ENCODE assay signal across 33 cellular contexts in the genomic region with DNA sequence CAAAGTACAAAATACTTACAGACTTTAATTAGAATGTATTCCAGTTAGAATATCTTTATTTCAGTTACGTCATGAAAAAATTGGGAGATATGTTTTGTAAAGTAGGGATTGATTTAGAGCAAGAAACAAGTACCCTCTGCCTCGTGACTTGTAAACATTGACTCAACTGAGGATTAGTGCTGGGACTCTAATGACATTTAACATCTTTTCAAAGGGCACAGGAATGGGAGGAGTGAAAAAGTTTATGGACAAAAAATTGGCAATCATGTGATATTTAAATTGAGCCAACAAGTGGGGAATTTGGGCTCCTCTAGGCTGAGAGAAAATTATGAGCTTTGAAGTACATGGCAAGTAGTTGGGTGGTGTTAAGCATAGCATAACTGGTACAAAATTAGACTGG. TPM values are rescaled to one million over a fixed set of nuclear protein-coding genes. Genes with fewer than 3 reads are reported as not detected.
"Had no signal": no experiment of that assay in that cellular context is flagged by ENCODE, and none has a peak within 500 bp of the region (broad histone marks: within the 10 kb centered on the region; RNA-seq: fewer than 3 reads in every experiment).

No MANE protein-coding gene starts in this region.

- H3K4me3 Mint-ChIP-seq: dendritic cell treated with granulocyte-macrophage colony-stimulating factor and Interleukin-4, amounts not matched to agents 40 ng/mL and 50 ng/mL, for 4 days; effector memory CD8-positive, alpha-beta T cell; endodermal cell; memory B cell; naive thymus-derived CD4-positive, alpha-beta T cell had no signal

- H3K36me3 ChIP-seq: colonic mucosa had no signal

- H3K4me3 ChIP-seq: colonic mucosa, esophagus squamous epithelium, gastrocnemius medialis, heart right ventricle, left lung, lower lobe of right lung had no signal

- H3K4me1 ChIP-seq: colonic mucosa, esophagus squamous epithelium, left lung had no signal

- H3K9me3 Mint-ChIP-seq: dendritic cell treated with granulocyte-macrophage colony-stimulating factor and Interleukin-4, amounts not matched to agents 40 ng/mL and 50 ng/mL, for 4 days; effector memory CD8-positive, alpha-beta T cell; endodermal cell; memory B cell; naive thymus-derived CD4-positive, alpha-beta T cell had no signal

- ATAC-seq: effector memory CD8-positive, alpha-beta T cell; esophagus mucosa; gastrocnemius medialis; heart right ventricle; left cardiac atrium; left lung; left ventricle myocardium superior; lower lobe of right lung; naive thymus-derived CD4-positive, alpha-beta T cell had no signal

- H3K27ac Mint-ChIP-seq: dendritic cell treated with granulocyte-macrophage colony-stimulating factor and Interleukin-4, amounts not matched to agents 40 ng/mL and 50 ng/mL, for 4 days; endodermal cell; memory B cell; naive thymus-derived CD4-positive, alpha-beta T cell had no signal

- DNase-seq: colonic mucosa; cortex of kidney; effector CD8-positive, alpha-beta T cell; effector memory CD8-positive, alpha-beta T cell; endodermal cell; erythroblast; esophagus squamous epithelium; foreskin fibroblast; foreskin melanocyte; gastrocnemius medialis; glutamatergic neuron; head of caudate nucleus; heart right ventricle; hippocampal formation; left cardiac atrium; left lung; left ventricle myocardium superior; lower lobe of right lung; mesendoderm; midbrain; naive thymus-derived CD4-positive, alpha-beta T cell had no signal

- H3K27me3 Mint-ChIP-seq: dendritic cell treated with granulocyte-macrophage colony-stimulating factor and Interleukin-4, amounts not matched to agents 40 ng/mL and 50 ng/mL, for 4 days; effector memory CD8-positive, alpha-beta T cell; memory B cell; naive thymus-derived CD4-positive, alpha-beta T cell had no signal

- H3K27ac ChIP-seq: colonic mucosa, epithelial cell of prostate, esophagus squamous epithelium, gastrocnemius medialis, heart right ventricle, left lung, lower lobe of right lung had no signal

- H3K27me3 ChIP-seq: colonic mucosa, esophagus squamous epithelium, gastrocnemius medialis, heart right ventricle, left lung had no signal

- H3K9me3 ChIP-seq: colonic mucosa, esophagus squamous epithelium, gastrocnemius medialis, heart right ventricle, left lung, lower lobe of right lung had no signal

RNA-seq across cellular contexts. Expression of a gene that starts 25.3 kb away (rescaled TPM):
- total RNA-seq: colonic mucosa; dermis microvascular lymphatic vessel endothelial cell; endodermal cell; esophagus mucosa; esophagus squamous epithelium; gastrocnemius medialis; glomerular endothelial cell; heart right ventricle; kidney epithelial cell; left cardiac atrium; left lung; left ventricle myocardium superior; lower leg skin; lower lobe of right lung; lung microvascular endothelial cell; mononuclear cell; mucosa of gallbladder; naive thymus-derived CD4-positive, alpha-beta T cell had no signal
- polyA plus RNA-seq: heart right ventricle; keratinocyte; naive thymus-derived CD4-positive, alpha-beta T cell had no signal
